ENCODE assay signal across 1 cellular context in genomic region chr5:95857185-95857945, GRCh38.
TF ChIP-seq lines count a peak whose summit lies in the region.

No MANE protein-coding gene starts in this region.

TF ChIP-seq in HepG2, 621 proteins besides CTCF, POLR2A, EP300 and RAD21 (continued from another document and continues in another):
- TF ChIP-seq, protein P1, sequence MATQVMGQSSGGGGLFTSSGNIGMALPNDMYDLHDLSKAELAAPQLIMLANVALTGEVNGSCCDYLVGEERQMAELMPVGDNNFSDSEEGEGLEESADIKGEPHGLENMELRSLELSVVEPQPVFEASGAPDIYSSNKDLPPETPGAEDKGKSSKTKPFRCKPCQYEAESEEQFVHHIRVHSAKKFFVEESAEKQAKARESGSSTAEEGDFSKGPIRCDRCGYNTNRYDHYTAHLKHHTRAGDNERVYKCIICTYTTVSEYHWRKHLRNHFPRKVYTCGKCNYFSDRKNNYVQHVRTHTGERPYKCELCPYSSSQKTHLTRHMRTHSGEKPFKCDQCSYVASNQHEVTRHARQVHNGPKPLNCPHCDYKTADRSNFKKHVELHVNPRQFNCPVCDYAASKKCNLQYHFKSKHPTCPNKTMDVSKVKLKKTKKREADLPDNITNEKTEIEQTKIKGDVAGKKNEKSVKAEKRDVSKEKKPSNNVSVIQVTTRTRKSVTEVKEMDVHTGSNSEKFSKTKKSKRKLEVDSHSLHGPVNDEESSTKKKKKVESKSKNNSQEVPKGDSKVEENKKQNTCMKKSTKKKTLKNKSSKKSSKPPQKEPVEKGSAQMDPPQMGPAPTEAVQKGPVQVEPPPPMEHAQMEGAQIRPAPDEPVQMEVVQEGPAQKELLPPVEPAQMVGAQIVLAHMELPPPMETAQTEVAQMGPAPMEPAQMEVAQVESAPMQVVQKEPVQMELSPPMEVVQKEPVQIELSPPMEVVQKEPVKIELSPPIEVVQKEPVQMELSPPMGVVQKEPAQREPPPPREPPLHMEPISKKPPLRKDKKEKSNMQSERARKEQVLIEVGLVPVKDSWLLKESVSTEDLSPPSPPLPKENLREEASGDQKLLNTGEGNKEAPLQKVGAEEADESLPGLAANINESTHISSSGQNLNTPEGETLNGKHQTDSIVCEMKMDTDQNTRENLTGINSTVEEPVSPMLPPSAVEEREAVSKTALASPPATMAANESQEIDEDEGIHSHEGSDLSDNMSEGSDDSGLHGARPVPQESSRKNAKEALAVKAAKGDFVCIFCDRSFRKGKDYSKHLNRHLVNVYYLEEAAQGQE (IDR thresholded peaks at IDR 0.05; ENCODE audit: borderline replicate concordance in 1 of 2, low read depth in 1 of 2, low read length in 2 of 2) = peak in 1 of 2 experiments; percentile 16; a peak in 1 of 4 replicates
- TF ChIP-seq ZNF746 (CRISPR knock-in tag; IDR thresholded peaks at IDR 0.05) = 0 out of 2 replicates have a peak, but pooled peaks have one; percentile 33
- peak; percentile 73; the same call in 1 of the 2 replicates for TF ChIP-seq ZSCAN5A (CRISPR knock-in tag; IDR thresholded peaks at IDR 0.05; ENCODE audit: borderline replicate concordance)
- peak; percentile 63; the same call in 1 of the 2 replicates for TF ChIP-seq NR0B2 (CRISPR knock-in tag; IDR thresholded peaks at IDR 0.05)
- no peak for TF ChIP-seq ZNF530 (CRISPR knock-in tag; IDR thresholded peaks at IDR 0.05; ENCODE audit: low read depth)
- TF ChIP-seq MAFF (IDR thresholded peaks at IDR 0.05; ENCODE audit: low read depth, low read length) = no peak
- TF ChIP-seq KDM3A (CRISPR knock-in tag; IDR thresholded peaks at IDR 0.05; ENCODE audit: low read depth) = 0 out of 2 replicates have a peak, but pooled peaks have one; percentile 53
- peak; percentile 74; the same call in 1 of the 2 replicates for TF ChIP-seq ZNF232 (CRISPR knock-in tag; IDR thresholded peaks at IDR 0.05; ENCODE audit: borderline replicate concordance)
- peak; percentile 79; the same call in 1 of the 2 replicates for TF ChIP-seq JUNB (CRISPR knock-in tag; IDR thresholded peaks at IDR 0.05; ENCODE audit: borderline replicate concordance)
- TF ChIP-seq ZMAT3 (CRISPR knock-in tag; conservative IDR thresholded peaks at IDR 0.05) = peak; percentile 72
- TF ChIP-seq ZNF558 (CRISPR knock-in tag; IDR thresholded peaks at IDR 0.05; ENCODE audit: borderline replicate concordance) = 0 out of 2 replicates have a peak, but pooled peaks have one; percentile 53
- TF ChIP-seq HHEX (CRISPR knock-in tag; IDR thresholded peaks at IDR 0.05) = 0 out of 2 replicates have a peak, but pooled peaks have one; percentile 43
- TF ChIP-seq ZNF335 (CRISPR knock-in tag; IDR thresholded peaks at IDR 0.05) = peak; percentile 55; the same call in 1 of the 2 replicates
- peak; percentile 89; the same call in 1 of the 2 replicates for TF ChIP-seq ZNF441 (CRISPR knock-in tag; IDR thresholded peaks at IDR 0.05; ENCODE audit: borderline replicate concordance)
- TF ChIP-seq PRMT3 (CRISPR knock-in tag; IDR thresholded peaks at IDR 0.05; ENCODE audit: borderline replicate concordance, low read depth) = 0 out of 2 replicates have a peak, but pooled peaks have one; percentile 64
- peak; percentile 55 for TF ChIP-seq ERF (CRISPR knock-in tag; IDR thresholded peaks at IDR 0.05)
- TF ChIP-seq KLF9 (CRISPR knock-in tag; IDR thresholded peaks at IDR 0.05; ENCODE audit: low read depth) = peak; percentile 81; the same call in 1 of the 2 replicates
- peak; percentile 58 for TF ChIP-seq ELF1 (CRISPR knock-in tag; IDR thresholded peaks at IDR 0.05)
- TF ChIP-seq THRA (CRISPR knock-in tag; IDR thresholded peaks at IDR 0.05; ENCODE audit: borderline replicate concordance) = peak; percentile 75
- peak; percentile 87 for TF ChIP-seq RXRA (CRISPR knock-in tag; IDR thresholded peaks at IDR 0.05)
- TF ChIP-seq ZNF749 (CRISPR knock-in tag; IDR thresholded peaks at IDR 0.05; ENCODE audit: borderline replicate concordance) = no peak; the same call in 1 of the 2 replicates
- TF ChIP-seq, protein P2, sequence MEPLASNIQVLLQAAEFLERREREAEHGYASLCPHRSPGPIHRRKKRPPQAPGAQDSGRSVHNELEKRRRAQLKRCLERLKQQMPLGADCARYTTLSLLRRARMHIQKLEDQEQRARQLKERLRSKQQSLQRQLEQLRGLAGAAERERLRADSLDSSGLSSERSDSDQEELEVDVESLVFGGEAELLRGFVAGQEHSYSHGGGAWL (CRISPR knock-in tag; IDR thresholded peaks at IDR 0.05) = peak; percentile 73
- peak; percentile 80; the same call in 1 of the 2 replicates for TF ChIP-seq SMYD3 (CRISPR knock-in tag; IDR thresholded peaks at IDR 0.05)
- TF ChIP-seq ZNF33A (CRISPR knock-in tag; IDR thresholded peaks at IDR 0.05; ENCODE audit: borderline replicate concordance) = no peak
- TF ChIP-seq, protein P3, sequence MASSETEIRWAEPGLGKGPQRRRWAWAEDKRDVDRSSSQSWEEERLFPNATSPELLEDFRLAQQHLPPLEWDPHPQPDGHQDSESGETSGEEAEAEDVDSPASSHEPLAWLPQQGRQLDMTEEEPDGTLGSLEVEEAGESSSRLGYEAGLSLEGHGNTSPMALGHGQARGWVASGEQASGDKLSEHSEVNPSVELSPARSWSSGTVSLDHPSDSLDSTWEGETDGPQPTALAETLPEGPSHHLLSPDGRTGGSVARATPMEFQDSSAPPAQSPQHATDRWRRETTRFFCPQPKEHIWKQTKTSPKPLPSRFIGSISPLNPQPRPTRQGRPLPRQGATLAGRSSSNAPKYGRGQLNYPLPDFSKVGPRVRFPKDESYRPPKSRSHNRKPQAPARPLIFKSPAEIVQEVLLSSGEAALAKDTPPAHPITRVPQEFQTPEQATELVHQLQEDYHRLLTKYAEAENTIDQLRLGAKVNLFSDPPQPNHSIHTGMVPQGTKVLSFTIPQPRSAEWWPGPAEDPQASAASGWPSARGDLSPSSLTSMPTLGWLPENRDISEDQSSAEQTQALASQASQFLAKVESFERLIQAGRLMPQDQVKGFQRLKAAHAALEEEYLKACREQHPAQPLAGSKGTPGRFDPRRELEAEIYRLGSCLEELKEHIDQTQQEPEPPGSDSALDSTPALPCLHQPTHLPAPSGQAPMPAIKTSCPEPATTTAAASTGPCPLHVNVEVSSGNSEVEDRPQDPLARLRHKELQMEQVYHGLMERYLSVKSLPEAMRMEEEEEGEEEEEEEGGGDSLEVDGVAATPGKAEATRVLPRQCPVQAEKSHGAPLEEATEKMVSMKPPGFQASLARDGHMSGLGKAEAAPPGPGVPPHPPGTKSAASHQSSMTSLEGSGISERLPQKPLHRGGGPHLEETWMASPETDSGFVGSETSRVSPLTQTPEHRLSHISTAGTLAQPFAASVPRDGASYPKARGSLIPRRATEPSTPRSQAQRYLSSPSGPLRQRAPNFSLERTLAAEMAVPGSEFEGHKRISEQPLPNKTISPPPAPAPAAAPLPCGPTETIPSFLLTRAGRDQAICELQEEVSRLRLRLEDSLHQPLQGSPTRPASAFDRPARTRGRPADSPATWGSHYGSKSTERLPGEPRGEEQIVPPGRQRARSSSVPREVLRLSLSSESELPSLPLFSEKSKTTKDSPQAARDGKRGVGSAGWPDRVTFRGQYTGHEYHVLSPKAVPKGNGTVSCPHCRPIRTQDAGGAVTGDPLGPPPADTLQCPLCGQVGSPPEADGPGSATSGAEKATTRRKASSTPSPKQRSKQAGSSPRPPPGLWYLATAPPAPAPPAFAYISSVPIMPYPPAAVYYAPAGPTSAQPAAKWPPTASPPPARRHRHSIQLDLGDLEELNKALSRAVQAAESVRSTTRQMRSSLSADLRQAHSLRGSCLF (CRISPR knock-in tag; IDR thresholded peaks at IDR 0.05; ENCODE audit: borderline replicate concordance) = peak; percentile 90
- peak; percentile 70 for TF ChIP-seq NFKB2 (CRISPR knock-in tag; IDR thresholded peaks at IDR 0.05; ENCODE audit: borderline replicate concordance)
- TF ChIP-seq ZNF605 (CRISPR knock-in tag; IDR thresholded peaks at IDR 0.05) = peak; percentile 96; the same call in 1 of the 2 replicates
- no peak for TF ChIP-seq FOXP1 (IDR thresholded peaks at IDR 0.05)
- TF ChIP-seq FOXP1 (CRISPR knock-in tag; IDR thresholded peaks at IDR 0.05) = peak; percentile 71
- 0 out of 2 replicates have a peak, but pooled peaks have one; percentile 19 for TF ChIP-seq MEIS1 (CRISPR knock-in tag; IDR thresholded peaks at IDR 0.05; ENCODE audit: borderline replicate concordance)
- TF ChIP-seq, protein P4, sequence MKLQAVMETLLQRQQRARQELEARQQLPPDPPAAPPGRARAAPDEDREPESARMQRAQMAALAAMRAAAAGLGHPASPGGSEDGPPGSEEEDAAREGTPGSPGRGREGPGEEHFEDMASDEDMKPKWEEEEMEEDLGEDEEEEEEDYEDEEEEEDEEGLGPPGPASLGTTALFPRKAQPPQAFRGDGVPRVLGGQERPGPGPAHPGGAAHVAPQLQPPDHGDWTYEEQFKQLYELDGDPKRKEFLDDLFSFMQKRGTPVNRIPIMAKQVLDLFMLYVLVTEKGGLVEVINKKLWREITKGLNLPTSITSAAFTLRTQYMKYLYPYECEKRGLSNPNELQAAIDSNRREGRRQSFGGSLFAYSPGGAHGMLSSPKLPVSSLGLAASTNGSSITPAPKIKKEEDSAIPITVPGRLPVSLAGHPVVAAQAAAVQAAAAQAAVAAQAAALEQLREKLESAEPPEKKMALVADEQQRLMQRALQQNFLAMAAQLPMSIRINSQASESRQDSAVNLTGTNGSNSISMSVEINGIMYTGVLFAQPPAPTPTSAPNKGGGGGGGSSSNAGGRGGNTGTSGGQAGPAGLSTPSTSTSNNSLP (IDR thresholded peaks at IDR 0.05; ENCODE audit: low read depth, low read length) = no peak
- peak; percentile 30; the same call in 1 of the 2 replicates for TF ChIP-seq RFXANK (CRISPR knock-in tag; IDR thresholded peaks at IDR 0.05)
- 0 out of 2 replicates have a peak, but pooled peaks have one; percentile 60 for TF ChIP-seq ZNF879 (CRISPR knock-in tag; IDR thresholded peaks at IDR 0.05)
- no peak for TF ChIP-seq FIP1L1 (IDR thresholded peaks at IDR 0.05; ENCODE audit: borderline replicate concordance, insufficient read depth, low read depth, low read length)
- peak; percentile 52; the same call in 1 of the 2 replicates for TF ChIP-seq PHF8 (CRISPR knock-in tag; IDR thresholded peaks at IDR 0.05)
- 0 out of 2 replicates have a peak, but pooled peaks have one; percentile 33 for TF ChIP-seq ZBTB7B (CRISPR knock-in tag; IDR thresholded peaks at IDR 0.05)
- TF ChIP-seq ZMYM3 (CRISPR knock-in tag; IDR thresholded peaks at IDR 0.05) = peak; percentile 75; the same call in 1 of the 2 replicates
- no peak for TF ChIP-seq GRHL1 (CRISPR knock-in tag; conservative IDR thresholded peaks at IDR 0.05)
- peak; percentile 59 for TF ChIP-seq ETV5 (CRISPR knock-in tag; IDR thresholded peaks at IDR 0.05; ENCODE audit: borderline replicate concordance)
- peak; percentile 91; the same call in 1 of the 2 replicates for TF ChIP-seq KLF6 (CRISPR knock-in tag; IDR thresholded peaks at IDR 0.05)
- peak; percentile 47; the same call in 1 of the 2 replicates for TF ChIP-seq ZNF790 (CRISPR knock-in tag; IDR thresholded peaks at IDR 0.05; ENCODE audit: borderline replicate concordance)
- no peak for TF ChIP-seq CBX1 (IDR thresholded peaks at IDR 0.05; ENCODE audit: low read depth)
- TF ChIP-seq ZKSCAN5 (CRISPR knock-in tag; IDR thresholded peaks at IDR 0.05) = peak; percentile 22; the same call in 1 of the 2 replicates
